In genomic region chr10:26939957-26940354, GRCh38 we compare ENCODE assay signal across 21 cellular contexts.
"Had no signal": no experiment of that assay in that cellular context is flagged by ENCODE, and none has a peak within 500 bp of the region (broad histone marks: within the 10 kb centered on the region; RNA-seq: fewer than 3 reads in every experiment).

No MANE protein-coding gene starts in this region.

- FAIRE-seq: RCC 7860 had no signal

- H3K27ac ChIP-seq: HL-60, SJSA1, SK-N-MC had no signal

- DNase-seq: KBM-7, MV-4-11, NCI-H1048, NCI-H1105, NCI-H1417, NCI-H1436 treated with DMSO at 0.1 percent for 48 hours, NCI-H1694, NCI-H187 treated with DMSO at 0.1 percent for 48 hours, NCI-H2081, NCI-H2107, NCI-H2227 treated with DMSO at 0.1 percent for 48 hours, NCI-H524, NCI-H69, NCI-H774, Right ventricle myocardium superior, RPMI8226, SIG-M5 had no signal

- H3K36me3 ChIP-seq: SJSA1 had no signal

- H3K9me3 ChIP-seq: SJSA1 had no signal

- H3K4me3 ChIP-seq: SJSA1, SK-N-MC had no signal

- H3K4me1 ChIP-seq: SJSA1 had no signal
